In genomic region chr17:45021607-45022287, GRCh38 we compare ENCODE assay signal across 1 cellular context.
A peak's percentile ranks its signal among the peaks of the same experiment; 100 is the strongest.
TF ChIP-seq lines count a peak whose summit lies in the region.

No MANE protein-coding gene starts in this region.

TF ChIP-seq in WTC11, 78 proteins besides CTCF, POLR2A, EP300 and RAD21 (continued from another document):
- TF ChIP-seq MAX (CRISPR knock-in tag; IDR thresholded peaks at IDR 0.05): peak; percentile 43; the same call in 1 of the 2 replicates
